ENCODE assay signal across 20 cellular contexts in genomic region chr6:39835856-39836442, GRCh38. TPM values are rescaled to one million over a fixed set of nuclear protein-coding genes. Genes with fewer than 3 reads are reported as not detected.
DNase-seq lines count a peak whose midpoint lies in the region; ATAC-seq and TF ChIP-seq lines count a peak whose summit lies in the region.
"Had no signal": no experiment of that assay in that cellular context is flagged by ENCODE, and none has a peak within 500 bp of the region (broad histone marks: within the 10 kb centered on the region; RNA-seq: fewer than 3 reads in every experiment).

No MANE protein-coding gene starts in this region.

- in situ Hi-C loops in GM23248 (cut with MboI) = no loop called here

- DNase-seq in GM23248 (peak; percentile 49), chondrocyte (ENCODE audit: low spot score) (no peak), DMS114 treated with DMSO at 0.1 percent for 48 hours (lab: John Stamatoyannopoulos, UW; ENCODE audit: unreplicated experiment) (no peak)
- DNase-seq: activated CD4-positive, alpha-beta T cell treated with anti-CD3 and anti-CD28 coated beads for 36 hours; activated CD8-positive, alpha-beta memory T cell treated with anti-CD3 and anti-CD28 coated beads, Interleukin-2, amount 50 U/mL, for 48 hours; activated naive CD4-positive, alpha-beta T cell treated with anti-CD3 and anti-CD28 coated beads for 36 hours; BE2C; erythroblast; NCI-H2107; NCI-H69; small intestine; T-helper 9 cell had no signal

- H3K27me3 ChIP-seq in GM23248 (replicated peaks; ENCODE audit: insufficient read depth) (no peaks in the 10 kb centered on the region), layer of hippocampus (ENCODE audit: control insufficient read depth, insufficient read depth, low read length) (no peaks in the 10 kb centered on the region), skeletal muscle tissue (ENCODE audit: control insufficient read depth in 3 of 3, insufficient read depth in 3 of 3, low read length in 3 of 3) (no peaks in the 10 kb centered on the region)
- H3K27me3 ChIP-seq: BE2C, heart left ventricle had no signal

- H3K27me3 Mint-ChIP-seq in chondrocyte (ENCODE audit: low read depth) = no peaks in the 10 kb centered on the region

- peak overlapping the region; percentile 70 for H3K27ac Mint-ChIP-seq in chondrocyte (ENCODE audit: unreplicated experiment)
- H3K27ac Mint-ChIP-seq: activated CD4-positive, alpha-beta T cell treated with anti-CD3 and anti-CD28 coated beads for 36 hours; activated naive CD4-positive, alpha-beta T cell treated with anti-CD3 and anti-CD28 coated beads for 36 hours; brain had no signal

- H3K27ac ChIP-seq in GM23248 (peak overlapping the region; percentile 17; the same call in 1 of the 2 replicates), layer of hippocampus (ENCODE audit: low read depth, low read length) (peak overlapping the region; percentile 90), skeletal muscle tissue (ENCODE audit: low read depth, low read length) (peak overlapping the region; percentile 38)

- H3K9me3 Mint-ChIP-seq in chondrocyte (ENCODE audit: low read depth) = no peaks in the 10 kb centered on the region
- H3K9me3 Mint-ChIP-seq: activated naive CD4-positive, alpha-beta T cell treated with anti-CD3 and anti-CD28 coated beads for 36 hours; brain had no signal

- H2AFZ ChIP-seq in GM23248 = no peak overlapping the region

- H3K4me3 Mint-ChIP-seq in chondrocyte (ENCODE audit: unreplicated experiment) = no peak overlapping the region
- H3K4me3 Mint-ChIP-seq: activated CD4-positive, alpha-beta T cell treated with anti-CD3 and anti-CD28 coated beads for 36 hours; activated naive CD4-positive, alpha-beta T cell treated with anti-CD3 and anti-CD28 coated beads for 36 hours; brain had no signal

- no peaks in the 10 kb centered on the region for H3K36me3 ChIP-seq in GM23248 (ENCODE audit: low read depth)
- peaks cover 0 to 2% (median 0%) of the 10 kb centered on the region in 3 donors for H3K36me3 ChIP-seq in skeletal muscle tissue (ENCODE audit: control insufficient read depth in 3 of 3, insufficient read depth in 3 of 3, low read length in 3 of 3)
- H3K36me3 ChIP-seq: BE2C, heart left ventricle had no signal

- TF ChIP-seq POLR2A in GM18505 (IDR thresholded peaks at IDR 0.05; ENCODE audit: borderline replicate concordance, extremely low read depth, insufficient read depth, insufficient read length) = no peak

- H3K4me3 ChIP-seq in GM23248 (no peak overlapping the region), skeletal muscle tissue (ENCODE audit: low read length in 3 of 3) (no peak overlapping the region)
- H3K4me3 ChIP-seq: heart left ventricle had no signal

- TF ChIP-seq CTCF in chondrocyte (IDR thresholded peaks at IDR 0.05) = no peak

- ATAC-seq in HG03097 (IDR thresholded peaks at IDR 0.05; ENCODE audit: low FRiP score, unreplicated experiment) (no peak), GM18505 (IDR thresholded peaks at IDR 0.05; ENCODE audit: unreplicated experiment) (no peak), GM21447 (IDR thresholded peaks at IDR 0.05; ENCODE audit: unreplicated experiment) (no peak)
- ATAC-seq: activated CD4-positive, alpha-beta T cell treated with anti-CD3 and anti-CD28 coated beads for 36 hours had no signal

- H3K79me2 ChIP-seq in GM23248 (ENCODE audit: insufficient read depth) = no peaks in the 10 kb centered on the region

- no peaks in the 10 kb centered on the region for H3K9me2 ChIP-seq in GM23248 (ENCODE audit: insufficient read depth)

- H3K4me1 Mint-ChIP-seq in chondrocyte (ENCODE audit: low read depth) = peaks cover 78% of the 10 kb centered on the region
- H3K4me1 Mint-ChIP-seq: activated CD4-positive, alpha-beta T cell treated with anti-CD3 and anti-CD28 coated beads for 36 hours had no signal

- peaks cover 17% of the 10 kb centered on the region for H3K4me1 ChIP-seq in GM23248 (ENCODE audit: insufficient read depth)
- peaks cover 30 to 52% (median 49%) of the 10 kb centered on the region in 3 donors for H3K4me1 ChIP-seq in skeletal muscle tissue (ENCODE audit: control insufficient read depth in 3 of 3, insufficient read depth in 3 of 3, low read length in 3 of 3)
- H3K4me1 ChIP-seq: BE2C had no signal

- H3F3A ChIP-seq in GM23248 (ENCODE audit: insufficient read depth) = no peaks in the 10 kb centered on the region

- H3K36me3 Mint-ChIP-seq in chondrocyte (ENCODE audit: low read depth) = peaks cover 13% of the 10 kb centered on the region
- H3K36me3 Mint-ChIP-seq: brain had no signal

- H3K9ac ChIP-seq in GM23248 = no peak overlapping the region
- H3K9ac ChIP-seq in skeletal muscle tissue (ENCODE audit: low read depth in 1 of 3, low read length in 3 of 3) = no peak overlapping the region

- no peaks in the 10 kb centered on the region for H4K20me1 ChIP-seq in GM23248 (ENCODE audit: insufficient read depth)

- WGBS in GM23248 (ENCODE audit: low coverage in 1 of 2, low lambda C conversion rate in 2 of 2, missing lambda C conversion rate in 2 of 2), 2 experiments = 44 to 48% methylated on average over 4 of the region's 4 CpGs

- H3K9me3 ChIP-seq in GM23248 (ENCODE audit: low read depth) (no peaks in the 10 kb centered on the region), skeletal muscle tissue (ENCODE audit: control insufficient read depth in 3 of 3, low read length in 3 of 3) (no peaks in the 10 kb centered on the region)
- H3K9me3 ChIP-seq: BE2C, heart left ventricle had no signal

- peak overlapping the region; percentile 61 for H3K4me2 ChIP-seq in GM23248 (ENCODE audit: unreplicated experiment)

RNA-seq across cellular contexts. Expression of gene DAAM2, which starts 43.8 kb away (rescaled TPM):
- total RNA-seq in GM23248 (2014; rRNA removed; shearing (Covaris generic)) = 5.1 and 5.6 TPM in 2 replicates
- polyA plus RNA-seq in GM23248 (2016; fragmentation: Nextera tagmentation; extraction: Ambion mirVana) = 1.8 and 2.0 TPM in 2 replicates
- total RNA-seq in chondrocyte (137 to 142 TPM (median 142 TPM) in 3 replicates), skeletal muscle tissue (31.8 TPM)
- total RNA-seq: activated CD4-positive, alpha-beta T cell treated with anti-CD3 and anti-CD28 coated beads for 36 hours; activated naive CD4-positive, alpha-beta T cell treated with anti-CD3 and anti-CD28 coated beads for 36 hours had no signal
- polyA plus RNA-seq: keratinocyte had no signal

Comparison
In these comparisons a context has a peak if more than half of its experiments do, and no peak if none do; other contexts are left out.
1. H3K27ac ChIP-seq: peak in every context shown above with its lines; median percentile 90 in layer of hippocampus; 38 in skeletal muscle tissue; 17 in GM23248.